In genomic region chr2:239052720-239053665, GRCh38 we compare ENCODE assay signal across 22 cellular contexts.
DNase-seq lines count a peak whose midpoint lies in the region; ATAC-seq and TF ChIP-seq lines count a peak whose summit lies in the region.
"Had no signal": no experiment of that assay in that cellular context is flagged by ENCODE, and none has a peak within 500 bp of the region (broad histone marks: within the 10 kb centered on the region; RNA-seq: fewer than 3 reads in every experiment).

No MANE protein-coding gene starts in this region.

- peak; percentile 18 for DNase-seq in activated naive CD4-positive, alpha-beta T cell treated with anti-CD3 and anti-CD28 coated beads, Interleukin-2, amount 10 ng/mL, durations not matched to agents 7 days and 5 days
- no peak for DNase-seq in activated naive CD4-positive, alpha-beta T cell treated with anti-CD3 and anti-CD28 coated beads for 36 hours
- no peak for DNase-seq in neuronal stem cell (ENCODE audit: low spot score)
- peak in 1 of 2 donors; percentile 71 for DNase-seq in aorta
- no peak for DNase-seq in NCI-H2107 treated with DMSO at 0.1 percent for 48 hours (lab: John Stamatoyannopoulos, UW; ENCODE audit: unreplicated experiment)
- DNase-seq: AML-193; DMS79; H9; KG1; NCI-H1092 treated with DMSO at 0.1 percent for 48 hours; NCI-H146; NCI-H2029; NCI-H2171; NCI-H345; NCI-H524; NCI-H774; NK-92 treated with Interleukin-12 subunit alpha and Interleukin-12 subunit beta, amount 100 ng/mL, for 24 hours had no signal

- H3K36me3 ChIP-seq in neuronal stem cell (replicated peaks in 1 of 2; ENCODE audit: control insufficient read depth in 2 of 2, insufficient read depth in 2 of 2, low read length in 2 of 2) (peaks cover 13 to 51% of the 10 kb centered on the region in 2 donors), aorta (ENCODE audit: control insufficient read depth in 1 of 2, insufficient read depth in 2 of 2, low read length in 1 of 2) (peaks cover 1 to 5% of the 10 kb centered on the region in 2 donors)

- H3K27me3 ChIP-seq in neuronal stem cell (ENCODE audit: control insufficient read depth in 3 of 3, insufficient read depth in 3 of 3, low read depth in 1 of 3, low read length in 3 of 3): no peaks in the 10 kb centered on the region
- H3K27me3 ChIP-seq in aorta (ENCODE audit: control insufficient read depth in 1 of 2, insufficient read depth in 2 of 2, low read length in 1 of 2): no peaks in the 10 kb centered on the region

- H3K4me2 ChIP-seq in neuronal stem cell (ENCODE audit: insufficient read depth, low read length, poor library complexity, severe bottlenecking): no peak overlapping the region

- no peaks in the 10 kb centered on the region for H3K79me1 ChIP-seq in neuronal stem cell (ENCODE audit: low read depth, low read length)

- H3K18ac ChIP-seq in neuronal stem cell (ENCODE audit: low read length): peak overlapping the region; percentile 27

- H2BK5ac ChIP-seq in neuronal stem cell (ENCODE audit: low read length): peak overlapping the region; percentile 13

- no peaks in the 10 kb centered on the region for H3K4me1 ChIP-seq in neuronal stem cell (ENCODE audit: control insufficient read depth in 2 of 2, insufficient read depth in 1 of 2, low read depth in 1 of 2, low read length in 2 of 2)
- H3K4me1 ChIP-seq in aorta (ENCODE audit: control insufficient read depth in 1 of 2, insufficient read depth in 2 of 2, low read length in 2 of 2): no peaks in the 10 kb centered on the region

- H3K27me3 Mint-ChIP-seq in activated naive CD4-positive, alpha-beta T cell treated with anti-CD3 and anti-CD28 coated beads, Interleukin-2, amount 10 ng/mL, durations not matched to agents 7 days and 5 days: no peaks in the 10 kb centered on the region
- H3K27me3 Mint-ChIP-seq in activated naive CD4-positive, alpha-beta T cell treated with anti-CD3 and anti-CD28 coated beads for 36 hours (ENCODE audit: low read depth): no peaks in the 10 kb centered on the region

- H3K27ac Mint-ChIP-seq in activated naive CD4-positive, alpha-beta T cell treated with anti-CD3 and anti-CD28 coated beads, Interleukin-2, amount 10 ng/mL, durations not matched to agents 7 days and 5 days: no peak overlapping the region
- H3K27ac Mint-ChIP-seq in activated naive CD4-positive, alpha-beta T cell treated with anti-CD3 and anti-CD28 coated beads for 36 hours: no peak overlapping the region

- no peak overlapping the region for H4K8ac ChIP-seq in neuronal stem cell (ENCODE audit: low read depth, low read length)

- intact Hi-C loops in activated naive CD4-positive, alpha-beta T cell treated with anti-CD3 and anti-CD28 coated beads for 36 hours (cut with micrococcal nuclease): no loop called here
- intact Hi-C loops in aorta (cut with DNase I): no loop called here

- peak overlapping the region; percentile 4 for H3K9ac ChIP-seq in neuronal stem cell (ENCODE audit: low read depth, low read length, poor library complexity)

- H2BK120ac ChIP-seq in neuronal stem cell (ENCODE audit: low read depth, low read length): peak overlapping the region; percentile 77

- no CpG with 5 or more reads among the region's 55 CpGs for WGBS in neuronal stem cell (ENCODE audit: extremely low coverage in 2 of 2, insufficient read length in 2 of 2, insufficient replicate concordance in 1 of 2), 2 donors
- WGBS in aorta, 2 donors: 96% methylated on average over 53 to 55 of the region's 55 CpGs

- ATAC-seq in aorta (ENCODE audit: low FRiP score): peak; percentile 38
- ATAC-seq in GM21381 (IDR thresholded peaks at IDR 0.05; ENCODE audit: unreplicated experiment): no peak
- ATAC-seq in HG02840 (IDR thresholded peaks at IDR 0.05; ENCODE audit: low FRiP score, unreplicated experiment): no peak

- no peak overlapping the region for H3K4ac ChIP-seq in neuronal stem cell (ENCODE audit: low read length)

- no peak for TF ChIP-seq CTCF in VCaP (conservative IDR thresholded peaks at IDR 0.05)

- H3K23ac ChIP-seq in neuronal stem cell (ENCODE audit: low read depth, low read length, poor library complexity): peak overlapping the region; percentile 39

- H3K4me3 Mint-ChIP-seq in activated naive CD4-positive, alpha-beta T cell treated with anti-CD3 and anti-CD28 coated beads, Interleukin-2, amount 10 ng/mL, durations not matched to agents 7 days and 5 days: no peak overlapping the region
- no peak overlapping the region for H3K4me3 Mint-ChIP-seq in activated naive CD4-positive, alpha-beta T cell treated with anti-CD3 and anti-CD28 coated beads for 36 hours
- H3K4me3 Mint-ChIP-seq: H9 had no signal

- H3K4me3 ChIP-seq in neuronal stem cell (ENCODE audit: low read length in 2 of 2) (no peak overlapping the region), aorta (ENCODE audit: low read length in 2 of 2) (no peak overlapping the region)

- no peak overlapping the region for H4K91ac ChIP-seq in neuronal stem cell (ENCODE audit: low read depth, low read length, poor library complexity)

- CTCF ChIA-PET in activated naive CD4-positive, alpha-beta T cell treated with anti-CD3 and anti-CD28 coated beads, Interleukin-2, amount 10 ng/mL, durations not matched to agents 7 days and 5 days (lab: Charles Lee): no interaction called here
- CTCF ChIA-PET in activated naive CD4-positive, alpha-beta T cell treated with anti-CD3 and anti-CD28 coated beads for 36 hours (lab: Charles Lee): no interaction called here

- H2BK15ac ChIP-seq in neuronal stem cell (ENCODE audit: low read length): no peak overlapping the region

- no peaks in the 10 kb centered on the region for H3K4me1 Mint-ChIP-seq in activated naive CD4-positive, alpha-beta T cell treated with anti-CD3 and anti-CD28 coated beads, Interleukin-2, amount 10 ng/mL, durations not matched to agents 7 days and 5 days
- no peaks in the 10 kb centered on the region for H3K4me1 Mint-ChIP-seq in activated naive CD4-positive, alpha-beta T cell treated with anti-CD3 and anti-CD28 coated beads for 36 hours (ENCODE audit: low read depth)

- H3K9me3 ChIP-seq in neuronal stem cell (replicated peaks in 1 of 2; ENCODE audit: control insufficient read depth in 2 of 2, insufficient read depth in 1 of 2, low read depth in 1 of 2, low read length in 2 of 2) (peaks cover 2 to 7% of the 10 kb centered on the region in 2 donors), aorta (ENCODE audit: control insufficient read depth, low read length) (no peaks in the 10 kb centered on the region)

- no peak overlapping the region for H2BK12ac ChIP-seq in neuronal stem cell (ENCODE audit: low read length)

- peak overlapping the region; percentile 71 for H3K14ac ChIP-seq in neuronal stem cell (ENCODE audit: low read length)

- H3K36me3 Mint-ChIP-seq in activated naive CD4-positive, alpha-beta T cell treated with anti-CD3 and anti-CD28 coated beads, Interleukin-2, amount 10 ng/mL, durations not matched to agents 7 days and 5 days: peaks cover 35% of the 10 kb centered on the region
- peaks cover 20% of the 10 kb centered on the region for H3K36me3 Mint-ChIP-seq in activated naive CD4-positive, alpha-beta T cell treated with anti-CD3 and anti-CD28 coated beads for 36 hours (ENCODE audit: low read depth)

- no peak overlapping the region for H2AK5ac ChIP-seq in neuronal stem cell (ENCODE audit: low read depth, low read length)

- H3K27ac ChIP-seq in VCaP (peak overlapping the region; percentile 38), neuronal stem cell (replicated peaks; ENCODE audit: low read length) (no peak overlapping the region), aorta (ENCODE audit: low read depth in 1 of 2, low read length in 2 of 2) (no peak overlapping the region)
- H3K27ac ChIP-seq: C4-2B, RWPE1 had no signal

- H2AFZ ChIP-seq in neuronal stem cell (ENCODE audit: low read length): no peak overlapping the region

- H3K9me3 Mint-ChIP-seq in activated naive CD4-positive, alpha-beta T cell treated with anti-CD3 and anti-CD28 coated beads, Interleukin-2, amount 10 ng/mL, durations not matched to agents 7 days and 5 days: no peaks in the 10 kb centered on the region
- no peaks in the 10 kb centered on the region for H3K9me3 Mint-ChIP-seq in activated naive CD4-positive, alpha-beta T cell treated with anti-CD3 and anti-CD28 coated beads for 36 hours
- H3K9me3 Mint-ChIP-seq: H9 had no signal
